In the genomic region with DNA sequence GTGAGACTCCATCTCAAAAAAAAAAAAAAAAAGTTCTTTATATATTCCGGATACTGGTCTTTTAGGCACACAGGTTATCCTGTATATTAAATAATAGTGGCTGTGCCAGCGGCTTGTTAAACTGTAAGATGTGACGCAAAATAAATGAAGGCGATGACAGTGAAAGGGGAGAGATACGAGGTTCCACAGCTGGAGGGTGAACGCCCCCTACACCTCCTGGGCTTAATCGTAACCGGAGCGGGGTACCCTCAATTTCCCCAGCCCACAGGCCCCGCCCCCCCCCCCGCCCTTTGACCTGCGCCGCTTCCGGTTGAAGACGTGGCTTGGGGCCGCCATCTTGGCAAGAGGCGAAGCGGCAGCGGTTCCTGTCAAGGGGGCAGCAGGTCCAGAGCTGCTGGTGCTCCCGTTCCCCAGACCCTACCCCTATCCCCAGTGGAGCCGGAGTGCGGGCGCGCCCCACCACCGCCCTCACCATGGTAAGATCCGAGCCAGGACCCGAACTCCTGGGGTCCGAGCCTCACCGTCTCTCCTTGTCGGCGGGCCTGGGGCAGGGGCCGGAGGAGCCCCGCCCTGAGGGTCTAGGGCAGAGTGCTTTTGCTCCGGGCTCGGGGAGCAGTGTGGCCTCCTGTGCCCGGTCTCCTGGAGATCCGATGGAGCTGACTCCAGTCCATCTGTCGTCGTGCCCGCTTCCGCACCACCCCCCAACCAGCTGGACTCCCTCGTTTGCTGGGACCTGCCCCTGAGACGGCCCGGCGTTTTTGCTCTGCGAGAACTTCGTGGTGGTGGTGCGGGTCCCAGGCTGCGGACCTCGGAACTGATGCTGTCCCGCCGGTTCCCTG, we compare ENCODE assay signal across 1 cellular context.
TF ChIP-seq lines count a peak whose summit lies in the region.

A gene (plus strand): TSS at position 335 of the 839 bp plus-strand sequence. CDS start 139 bp downstream, at position 474.

TF ChIP-seq in endothelial cell of umbilical vein, 7 proteins besides CTCF, POLR2A, EP300 and RAD21 (continued from another document):
- TF ChIP-seq JUN (IDR thresholded peaks at IDR 0.05; ENCODE audit: borderline replicate concordance, insufficient read depth, insufficient read length, low read depth) = no peak
TF ChIP-seq in endothelial cell of umbilical vein: peak in this region for 1.
